7 cellular contexts compared by ENCODE assay signal in genomic region chr19:40610396-40611064, GRCh38. TPM values are rescaled to one million over a fixed set of nuclear protein-coding genes. Genes with fewer than 3 reads are reported as not detected.
DNase-seq lines count a peak whose midpoint lies in the region; ATAC-seq and TF ChIP-seq lines count a peak whose summit lies in the region.

No MANE protein-coding gene starts in this region.

- H3K4me1 ChIP-seq in thymus (ENCODE audit: control insufficient read depth, insufficient read depth, low read length) = peaks cover 18% of the 10 kb centered on the region

- peak overlapping the region; percentile 50 for H3K4me3 ChIP-seq in thymus (ENCODE audit: low read length)

- no peak for DNase-seq in WTC11 (ENCODE audit: low spot score)
- DNase-seq in mesothelial cell of epicardium (ENCODE audit: low spot score in 2 of 2, unreplicated experiment in 2 of 2) = no peak
- no peak for DNase-seq in HCEC 1CT

- H3K36me3 ChIP-seq in thymus (ENCODE audit: control insufficient read depth, insufficient read depth) = no peaks in the 10 kb centered on the region

- 15% methylated on average over 29 of the region's 29 CpGs for WGBS in thymus

- peaks cover 44% of the 10 kb centered on the region for H3K4me1 Mint-ChIP-seq in WTC11
- H3K4me1 Mint-ChIP-seq in dendritic cell treated with granulocyte-macrophage colony-stimulating factor and Interleukin-4, amounts not matched to agents 40 ng/mL and 50 ng/mL, for 4 days (ENCODE audit: low read depth) = peaks cover 87% of the 10 kb centered on the region
- peaks cover 21% of the 10 kb centered on the region for H3K4me1 Mint-ChIP-seq in mesothelial cell of epicardium

- no peaks in the 10 kb centered on the region for H3K9me3 Mint-ChIP-seq in WTC11
- H3K9me3 Mint-ChIP-seq in dendritic cell treated with granulocyte-macrophage colony-stimulating factor and Interleukin-4, amounts not matched to agents 40 ng/mL and 50 ng/mL, for 4 days = no peaks in the 10 kb centered on the region
- no peaks in the 10 kb centered on the region for H3K9me3 Mint-ChIP-seq in mesothelial cell of epicardium

- no peak for TF ChIP-seq RAD21 in Ishikawa (IDR thresholded peaks at IDR 0.05; ENCODE audit: low read depth)

- CTCF ChIA-PET in WTC11 (lab: Charles Lee) = interaction anchor here (0.9 to 2.5 kb wide), 13 partner anchors 9 to 168 kb away, joined by 3 to 33 read pairs (median 4); partner anchors contain the start of gene LTBP4

- H3K4me3 Mint-ChIP-seq in WTC11 (peak overlapping the region; percentile 73), mesothelial cell of epicardium (peak overlapping the region; percentile 56)
- H3K4me3 Mint-ChIP-seq in dendritic cell treated with granulocyte-macrophage colony-stimulating factor and Interleukin-4, amounts not matched to agents 40 ng/mL and 50 ng/mL, for 4 days = peak overlapping the region; percentile 67

- H3K27me3 Mint-ChIP-seq in WTC11 (ENCODE audit: low read depth) = peaks cover 75% of the 10 kb centered on the region
- H3K27me3 Mint-ChIP-seq in dendritic cell treated with granulocyte-macrophage colony-stimulating factor and Interleukin-4, amounts not matched to agents 40 ng/mL and 50 ng/mL, for 4 days = peaks cover 72% of the 10 kb centered on the region
- peaks cover 46% of the 10 kb centered on the region for H3K27me3 Mint-ChIP-seq in mesothelial cell of epicardium (ENCODE audit: low read depth)

- H3K27me3 ChIP-seq in thymus (ENCODE audit: control insufficient read depth, insufficient read depth) = peaks cover 26% of the 10 kb centered on the region

- no peak for TF ChIP-seq EP300 in Ishikawa (IDR thresholded peaks at IDR 0.05; ENCODE audit: borderline replicate concordance)

- H3K27ac Mint-ChIP-seq in WTC11 = no peak overlapping the region
- H3K27ac Mint-ChIP-seq in dendritic cell treated with granulocyte-macrophage colony-stimulating factor and Interleukin-4, amounts not matched to agents 40 ng/mL and 50 ng/mL, for 4 days = peak overlapping the region; percentile 73
- H3K27ac Mint-ChIP-seq in mesothelial cell of epicardium = no peak overlapping the region

- ATAC-seq in WTC11 (peak; percentile 0), GM18861 (IDR thresholded peaks at IDR 0.05; ENCODE audit: unreplicated experiment) (no peak)

- TF ChIP-seq CTCF in WTC11 (IDR thresholded peaks at IDR 0.05) = no peak
- no peak for TF ChIP-seq CTCF in mesothelial cell of epicardium (IDR thresholded peaks at IDR 0.05; ENCODE audit: unreplicated experiment)

- H3K36me3 Mint-ChIP-seq in WTC11 = peaks cover 3% of the 10 kb centered on the region; the same call in 1 of the 2 replicates
- peaks cover 12% of the 10 kb centered on the region for H3K36me3 Mint-ChIP-seq in dendritic cell treated with granulocyte-macrophage colony-stimulating factor and Interleukin-4, amounts not matched to agents 40 ng/mL and 50 ng/mL, for 4 days (ENCODE audit: low read depth)
- no peaks in the 10 kb centered on the region for H3K36me3 Mint-ChIP-seq in mesothelial cell of epicardium

- H3K27ac ChIP-seq in thymus (ENCODE audit: low read depth) = peak overlapping the region; percentile 79

- no peaks in the 10 kb centered on the region for H3K9me3 ChIP-seq in thymus (ENCODE audit: control insufficient read depth)

- intact Hi-C loops in dendritic cell treated with granulocyte-macrophage colony-stimulating factor and Interleukin-4, amounts not matched to agents 40 ng/mL and 50 ng/mL, for 4 days (cut with micrococcal nuclease) = loop anchor here (5.0 kb wide), 1 partner anchor 38 kb away; no protein-coding TSS in a partner anchor

- POLR2A ChIA-PET in WTC11 (lab: Charles Lee) = interaction anchor here (1.0 to 1.3 kb wide), 2 partner anchors 25 to 36 kb away, joined by 3 to 5 read pairs; no protein-coding TSS in a partner anchor

TF ChIP-seq in Ishikawa, 13 proteins besides CTCF, POLR2A, EP300 and RAD21 (continues in another document):
- no peak for TF ChIP-seq TEAD4 (IDR thresholded peaks at IDR 0.05)
- no peak for TF ChIP-seq REST (IDR thresholded peaks at IDR 0.05; ENCODE audit: low read depth)
- TF ChIP-seq YY1 (IDR thresholded peaks at IDR 0.05; ENCODE audit: low read depth) = no peak
- TF ChIP-seq TCF12 (IDR thresholded peaks at IDR 0.05; ENCODE audit: low read depth) = no peak
- TF ChIP-seq FOXM1 (IDR thresholded peaks at IDR 0.05; ENCODE audit: borderline replicate concordance, low read depth) = no peak
- TF ChIP-seq TAF1 (IDR thresholded peaks at IDR 0.05; ENCODE audit: low read depth) = no peak
- 0 out of 2 replicates have a peak, but pooled peaks have one; percentile 14 for TF ChIP-seq USF1 (IDR thresholded peaks at IDR 0.05)
- no peak for TF ChIP-seq CREB1 (IDR thresholded peaks at IDR 0.05; ENCODE audit: low read depth)

TF ChIP-seq in WTC11, 78 proteins besides CTCF, POLR2A, EP300 and RAD21:
- TF ChIP-seq JAZF1 (CRISPR knock-in tag; IDR thresholded peaks at IDR 0.05) = no peak

RNA-seq across cellular contexts. Expression of gene LTBP4, which starts 9.4 kb away (rescaled TPM):
- total RNA-seq in WTC11 (2021) (125 to 168 TPM (median 166 TPM) in 3 replicates), mesothelial cell of epicardium (341 to 364 TPM (median 344 TPM) in 3 replicates)
- 35.6 TPM for polyA plus RNA-seq in thymus

RNA-seq across cellular contexts. Expression of gene SHKBP1, which starts 33.9 kb away (rescaled TPM):
- total RNA-seq in WTC11 (2021) (71.7 to 82.1 TPM (median 76.9 TPM) in 3 replicates), mesothelial cell of epicardium (60.9 to 65.3 TPM (median 61.6 TPM) in 3 replicates)
- 117 TPM for polyA plus RNA-seq in thymus
